Comparison of ENCODE assay signal across 28 cellular contexts in genomic region chr6:54813901-54814300, GRCh38. TPM values are rescaled to one million over a fixed set of nuclear protein-coding genes. Genes with fewer than 3 reads are reported as not detected.
DNase-seq lines count a peak whose midpoint lies in the region; ATAC-seq, FAIRE-seq and TF ChIP-seq lines count a peak whose summit lies in the region.
"Had no signal": no experiment of that assay in that cellular context is flagged by ENCODE, and none has a peak within 500 bp of the region (broad histone marks: within the 10 kb centered on the region; RNA-seq: fewer than 3 reads in every experiment).

No MANE protein-coding gene starts in this region.

- H3K4me3 ChIP-seq in AG10803 (ENCODE audit: low read length) (no peak overlapping the region), IMR-90 (ENCODE audit: insufficient read depth, low read depth, low read length) (no peak overlapping the region)
- H3K4me3 ChIP-seq: A549; BLaER1 treated with 17β-estradiol and CSF1 and Interleukin-3, amounts not matched to agents 10 nM and 100 nM; testis had no signal

- H2AK9ac ChIP-seq in IMR-90 (replicated peaks; ENCODE audit: low read depth, low read length, poor library complexity): no peak overlapping the region

- H3K79me1 ChIP-seq in IMR-90 (ENCODE audit: low read depth in 1 of 2, low read length in 2 of 2): no peaks in the 10 kb centered on the region

- no peak for FAIRE-seq in RCC 7860 (lab: Jason Lieb, UNC)
- FAIRE-seq: A549, GM19239 had no signal

- TF ChIP-seq RAD21 in IMR-90 (IDR thresholded peaks at IDR 0.05; ENCODE audit: low read length): no peak

- CTCF ChIA-PET in IMR-90 (lab: Yijun Ruan, JAX): interaction anchor here (0.6 to 1.4 kb wide), 2 partner anchors 11 to 426 kb away, joined by 4 to 5 read pairs; no protein-coding TSS in a partner anchor

- H3K14ac ChIP-seq in IMR-90 (replicated peaks; ENCODE audit: low read depth, low read length): no peak overlapping the region

- H4K91ac ChIP-seq in IMR-90 (ENCODE audit: insufficient read depth, low read depth, low read length): no peak overlapping the region

- peak; percentile 49; the same call in 1 of the 2 replicates for ATAC-seq in IMR-90 (ENCODE audit: low read depth)
- ATAC-seq in esophagus mucosa: peak; percentile 55
- ATAC-seq in HG02884 (IDR thresholded peaks at IDR 0.05; ENCODE audit: unreplicated experiment): no peak
- ATAC-seq in HG03097 (IDR thresholded peaks at IDR 0.05; ENCODE audit: low FRiP score, unreplicated experiment): no peak
- ATAC-seq in HG02623 (IDR thresholded peaks at IDR 0.05; ENCODE audit: unreplicated experiment): no peak
- ATAC-seq: A549; left colon; stimulated activated naive B cell treated with anti-CD40 and anti-IgM and Interleukin-4, amounts not matched to agents 10 μg/mL and 1 μg/mL and 100 μg/mL, for 72 hours had no signal

- no peak for TF ChIP-seq POLR2A in IMR-90 (IDR thresholded peaks at IDR 0.05; ENCODE audit: low read depth, low read length)

- intact Hi-C loops in IMR-90 (cut with micrococcal nuclease): no loop called here

- no peak overlapping the region for H3K4me2 ChIP-seq in IMR-90 (ENCODE audit: low read depth, low read length)
- H3K4me2 ChIP-seq: A549; BLaER1 treated with 17β-estradiol and CSF1 and Interleukin-3, amounts not matched to agents 10 nM and 100 nM; KMS-11 had no signal

- no peak overlapping the region for H2BK20ac ChIP-seq in IMR-90 (ENCODE audit: low read depth, low read length)

- no peaks in the 10 kb centered on the region; the same call in 1 of the 2 replicates for H3K9me3 ChIP-seq in IMR-90 (ENCODE audit: control insufficient read depth, insufficient read depth, low read length)
- H3K9me3 ChIP-seq: A549, testis had no signal

- no peak overlapping the region for H4K5ac ChIP-seq in IMR-90 (ENCODE audit: low read depth, low read length)

- H3K56ac ChIP-seq in IMR-90 (ENCODE audit: extremely low read depth, insufficient read depth, low read length): no peak overlapping the region

- no peaks in the 10 kb centered on the region for H3K36me3 ChIP-seq in IMR-90 (ENCODE audit: control insufficient read depth, insufficient read depth, low read length)
- H3K36me3 ChIP-seq: BLaER1 treated with 17β-estradiol and CSF1 and Interleukin-3, amounts not matched to agents 10 nM and 100 nM had no signal

- dilution Hi-C loops in IMR-90 (cut with HindIII; ENCODE audit: low sequenced_read_pairs, unreplicated experiment): no loop called here

- H3K18ac ChIP-seq in IMR-90 (ENCODE audit: low read depth, low read length): no peak overlapping the region

- no peak overlapping the region for H2BK15ac ChIP-seq in IMR-90 (ENCODE audit: low read depth, low read length)

- no peaks in the 10 kb centered on the region for H3K9me1 ChIP-seq in IMR-90 (ENCODE audit: insufficient read depth, low read length)

- in situ Hi-C loops in IMR-90 (cut with MboI; ENCODE audit: low sequenced_read_pairs): no loop called here

- peak; percentile 7 for DNase-seq in AG10803 (ENCODE audit: low read depth)
- peak; percentile 68 for DNase-seq in IMR-90
- peak; percentile 95 for DNase-seq in NCI-H748 (lab: John Stamatoyannopoulos, UW; ENCODE audit: unreplicated experiment)
- DNase-seq in RCC 7860 (ENCODE audit: low spot score): no peak
- DNase-seq: activated CD4-positive, alpha-beta memory T cell treated with anti-CD3 and anti-CD28 coated beads, Interleukin-2, amount 10 ng/mL, durations not matched to agents 7 days and 5 days; activated CD4-positive, CD25-positive, alpha-beta regulatory T cell; activated naive CD4-positive, alpha-beta T cell treated with Interleukin-2 at 50 U/mL for 16 hours; activated T-cell treated with anti-CD3 and anti-CD28 coated beads, Interleukin-2, amount 50 U/mL, for 1 hour; glutamatergic neuron; GOT3; left colon; midbrain; MV-4-11; NCI-H2107; NK-92 treated with Interleukin-12 subunit alpha and Interleukin-12 subunit beta, amount 100 ng/mL, for 24 hours; stimulated activated naive B cell treated with anti-CD40 and anti-IgM and Interleukin-4, amounts not matched to agents 10 μg/mL and 1 μg/mL and 100 μg/mL, for 72 hours; T1000; testis had no signal

- H3K9ac ChIP-seq in IMR-90 (ENCODE audit: low read depth, low read length): no peak overlapping the region
- H3K9ac ChIP-seq: BLaER1 treated with 17β-estradiol and CSF1 and Interleukin-3, amounts not matched to agents 10 nM and 100 nM; KMS-11 had no signal

- no peak overlapping the region for H3K4ac ChIP-seq in IMR-90 (ENCODE audit: low read depth, low read length)

- no peak overlapping the region for H2AK5ac ChIP-seq in IMR-90 (ENCODE audit: low read depth, low read length)

- H4K20me1 ChIP-seq in IMR-90 (ENCODE audit: insufficient read depth, low read length): no peaks in the 10 kb centered on the region
- H4K20me1 ChIP-seq: BLaER1 treated with 17β-estradiol and CSF1 and Interleukin-3, amounts not matched to agents 10 nM and 100 nM had no signal

- H3K4me1 ChIP-seq in IMR-90 (ENCODE audit: control insufficient read depth, insufficient read depth, low read length): peaks cover 2% of the 10 kb centered on the region; the same call in 1 of the 2 replicates
- H3K4me1 ChIP-seq: A549, testis had no signal

- BruUV-seq in IMR-90 (replicated peaks; lab: Mats Ljungman, UMichigan): no TSS peak

- POLR2A ChIA-PET in IMR-90 (lab: Charles Lee; ENCODE audit: unreplicated experiment): no interaction called here

- H4K8ac ChIP-seq in IMR-90 (ENCODE audit: low read depth in 2 of 2, low read length in 2 of 2): no peak overlapping the region

- no peaks in the 10 kb centered on the region for H3K27me3 ChIP-seq in IMR-90 (ENCODE audit: control insufficient read depth, insufficient read depth, low read length)
- H3K27me3 ChIP-seq: BLaER1 treated with 17β-estradiol and CSF1 and Interleukin-3, amounts not matched to agents 10 nM and 100 nM; testis had no signal

- H2BK5ac ChIP-seq in IMR-90 (ENCODE audit: low read depth, low read length, poor library complexity, severe bottlenecking): no peak overlapping the region

- H2BK120ac ChIP-seq in IMR-90 (ENCODE audit: low read depth, low read length): no peak overlapping the region

- H3K27ac ChIP-seq in IMR-90 (ENCODE audit: insufficient read depth, low read length): no peak overlapping the region
- H3K27ac ChIP-seq: A549; BLaER1 treated with 17β-estradiol and CSF1 and Interleukin-3, amounts not matched to agents 10 nM and 100 nM; KMS-11; testis had no signal

- no peak for TF ChIP-seq CTCF in AG10803 (conservative IDR thresholded peaks at IDR 0.05; ENCODE audit: low read length)
- no peak for TF ChIP-seq CTCF in IMR-90 (conservative IDR thresholded peaks at IDR 0.05; ENCODE audit: low read depth, low read length)

- H2AFZ ChIP-seq in IMR-90 (replicated peaks; ENCODE audit: low read length, poor library complexity): no peak overlapping the region

- no peak overlapping the region for H3K23ac ChIP-seq in IMR-90 (ENCODE audit: low read depth, low read length)

- WGBS in IMR-90 (ENCODE audit: extremely low coverage in 2 of 2, insufficient read length in 1 of 2), 2 experiments: no CpG with 5 or more reads among the region's 3 CpGs

TF ChIP-seq in IMR-90, 13 proteins besides CTCF, POLR2A, EP300 and RAD21:
- no peak for TF ChIP-seq FOS (IDR thresholded peaks at IDR 0.05; ENCODE audit: low read depth, low read length)
TF ChIP-seq in IMR-90: peak in this region for 0.

RNA-seq across cellular contexts. Expression of gene FAM83B, which starts 32.7 kb away (rescaled TPM):
- total RNA-seq in IMR-90 (2012; rRNA removed) (under 0.01 and 0.18 TPM in 2 replicates), esophagus mucosa (71.8 TPM)
- 0.02 TPM in 1 of 2 replicates, not detected in the other for polyA plus RNA-seq in IMR-90 (2012; rRNA removed)
- not detected in 2 replicates for polyA plus RNA-seq in IMR-90 (2012; cell fraction: cytosol; rRNA removed)
- polyA plus RNA-seq in IMR-90 (2012; cell fraction: nucleus; rRNA removed; ENCODE audit: low replicate concordance): 0.02 TPM in 1 of 2 replicates, not detected in the other
- total RNA-seq: activated CD4-positive, alpha-beta memory T cell treated with anti-CD3 and anti-CD28 coated beads, Interleukin-2, amount 10 ng/mL, durations not matched to agents 7 days and 5 days; posterior vena cava; RPMI7951 had no signal

Comparison
In these comparisons a context has a peak if more than half of its experiments do, and no peak if none do; other contexts are left out.
1. ATAC-seq: peak in IMR-90 (single experiment) and esophagus mucosa (single experiment); none in HG02884 (single experiment), HG03097 (single experiment) and HG02623 (single experiment).
2. RNA of gene FAM83B, which starts 32.7 kb away (total RNA-seq): 71.8 TPM in esophagus mucosa (single experiment); under 0.01 to 0.18 TPM in IMR-90; every median in the first group is over 10 times any median in the second.